29 cellular contexts compared by ENCODE assay signal in genomic region chr2:66966631-66967030, GRCh38.
"Had no signal": no experiment of that assay in that cellular context is flagged by ENCODE, and none has a peak within 500 bp of the region (broad histone marks: within the 10 kb centered on the region; RNA-seq: fewer than 3 reads in every experiment).

No MANE protein-coding gene starts in this region.

- FAIRE-seq: bronchial epithelial cell had no signal

- H3K27ac ChIP-seq: SK-N-MC, VCaP had no signal

- H3K9me3 Mint-ChIP-seq: activated CD4-positive, alpha-beta memory T cell treated with anti-CD3 and anti-CD28 coated beads, Interleukin-2, amount 10 ng/mL, durations not matched to agents 7 days and 5 days; activated naive CD4-positive, alpha-beta T cell treated with anti-CD3 and anti-CD28 coated beads for 36 hours; IgD-negative memory B cell had no signal

- H3K27me3 Mint-ChIP-seq: activated CD4-positive, alpha-beta memory T cell treated with anti-CD3 and anti-CD28 coated beads, Interleukin-2, amount 10 ng/mL, durations not matched to agents 7 days and 5 days; activated CD4-positive, alpha-beta T cell treated with anti-CD3 and anti-CD28 coated beads for 36 hours; activated naive CD8-positive, alpha-beta T cell had no signal

- DNase-seq: activated CD4-positive, alpha-beta memory T cell treated with anti-CD3 and anti-CD28 coated beads, Interleukin-2, amount 10 ng/mL, durations not matched to agents 7 days and 5 days; activated CD4-positive, alpha-beta T cell treated with anti-CD3 and anti-CD28 coated beads for 36 hours; activated CD4-positive, alpha-beta T cell treated with anti-CD3 and anti-CD28 coated beads, Interleukin-2, amount 50 U/mL, for 1 hour; activated gamma-delta T cell; activated naive CD4-positive, alpha-beta T cell treated with anti-CD3 and anti-CD28 coated beads for 36 hours; activated T-cell treated with anti-CD3 and anti-CD28 coated beads for 4 hours; activated T-cell treated with anti-CD3 and anti-CD28 coated beads, Interleukin-2, amount 50 U/mL, for 48 hours; KG1; NCI-H1092; NCI-H1417 treated with DMSO at 0.1 percent for 48 hours; NCI-H1694; NCI-H2029; NCI-H2107; NCI-H2171 treated with DMSO at 0.1 percent for 48 hours; NCI-H345; NCI-H510A; NCI-H526 treated with DMSO at 0.1 percent for 48 hours; NCI-H82; OCI-M1; RPMI8226; T-helper 1 cell had no signal

- H3K4me3 ChIP-seq: SK-N-MC had no signal

- H3K4me3 Mint-ChIP-seq: activated CD4-positive, alpha-beta memory T cell treated with anti-CD3 and anti-CD28 coated beads, Interleukin-2, amount 10 ng/mL, durations not matched to agents 7 days and 5 days; activated CD4-positive, alpha-beta T cell treated with anti-CD3 and anti-CD28 coated beads for 36 hours; activated naive CD4-positive, alpha-beta T cell treated with anti-CD3 and anti-CD28 coated beads for 36 hours; activated naive CD8-positive, alpha-beta T cell; activated T-helper 17 cell treated with anti-CD3 and anti-CD28 coated beads, Interleukin-2, amount 50 U/mL, for 72 hours; IgD-negative memory B cell had no signal

- H3K27ac Mint-ChIP-seq: activated CD4-positive, alpha-beta memory T cell treated with anti-CD3 and anti-CD28 coated beads, Interleukin-2, amount 10 ng/mL, durations not matched to agents 7 days and 5 days; activated CD4-positive, alpha-beta T cell treated with anti-CD3 and anti-CD28 coated beads for 36 hours; activated naive CD4-positive, alpha-beta T cell treated with anti-CD3 and anti-CD28 coated beads for 36 hours; activated naive CD8-positive, alpha-beta T cell; activated T-helper 17 cell treated with anti-CD3 and anti-CD28 coated beads, Interleukin-2, amount 50 U/mL, for 72 hours; IgD-negative memory B cell had no signal

- ATAC-seq: activated CD4-positive, alpha-beta T cell treated with anti-CD3 and anti-CD28 coated beads for 36 hours; activated T-helper 17 cell treated with anti-CD3 and anti-CD28 coated beads, Interleukin-2, amount 50 U/mL, for 72 hours; Panc1; Right ventricle myocardium inferior had no signal

- H3K36me3 Mint-ChIP-seq: activated naive CD8-positive, alpha-beta T cell; IgD-negative memory B cell had no signal

- H3K4me1 Mint-ChIP-seq: activated CD4-positive, alpha-beta memory T cell treated with anti-CD3 and anti-CD28 coated beads, Interleukin-2, amount 10 ng/mL, durations not matched to agents 7 days and 5 days; activated CD4-positive, alpha-beta T cell treated with anti-CD3 and anti-CD28 coated beads for 36 hours; activated T-helper 17 cell treated with anti-CD3 and anti-CD28 coated beads, Interleukin-2, amount 50 U/mL, for 72 hours; IgD-negative memory B cell had no signal
